In the genomic region with DNA sequence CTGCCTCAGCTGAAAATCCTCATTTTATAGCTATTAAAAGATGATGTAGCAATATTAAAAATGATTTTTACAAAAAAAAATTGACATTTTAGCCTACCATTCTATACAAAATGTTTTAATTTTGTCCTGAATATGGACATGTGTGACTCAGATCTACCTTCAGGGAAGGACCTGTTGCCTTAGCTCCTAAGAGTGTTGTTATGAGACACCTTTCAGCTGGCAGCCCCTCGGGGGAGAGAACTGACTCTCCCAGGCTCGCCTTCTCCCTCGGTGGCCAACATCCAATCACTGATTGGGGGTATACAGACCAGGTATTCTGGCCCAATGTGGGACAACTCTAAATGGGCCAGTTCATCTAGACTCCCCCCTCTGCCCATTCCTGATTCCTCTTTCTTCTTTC, we compare ENCODE assay signal across 29 cellular contexts. TPM values are rescaled to one million over a fixed set of nuclear protein-coding genes. Genes with fewer than 3 reads are reported as not detected.
"Had no signal": no experiment of that assay in that cellular context is flagged by ENCODE, and none has a peak within 500 bp of the region (broad histone marks: within the 10 kb centered on the region; RNA-seq: fewer than 3 reads in every experiment).

No MANE protein-coding gene starts in this region.

- H3K27me3 ChIP-seq: neural progenitor cell, ovary, right lobe of liver, sigmoid colon, suprapubic skin, testis, tibial artery, transverse colon, upper lobe of right lung, uterus had no signal

- H3K36me3 ChIP-seq: neural progenitor cell, ovary, right lobe of liver, sigmoid colon, suprapubic skin, tibial artery, transverse colon, upper lobe of right lung, uterus had no signal

- H3K27me3 Mint-ChIP-seq: progenitor cell of endocrine pancreas, type B pancreatic cell had no signal

- H3K27ac ChIP-seq: neural progenitor cell, ovary, parathyroid adenoma, psoas muscle, right lobe of liver, sigmoid colon, suprapubic skin, testis, tibial artery, transverse colon, upper lobe of right lung, uterus had no signal

- H3K27ac Mint-ChIP-seq: natural killer cell; nephron; neural progenitor cell; progenitor cell of endocrine pancreas; stimulated activated effector memory CD8-positive, alpha-beta T cell treated with anti-CD3 and anti-CD28 coated beads, Interleukin-12 subunit alpha, Interleukin-12 subunit beta, amount 100 ng/mL, for 72 hours; stimulated activated naive CD8-positive, alpha-beta T cell treated with anti-CD3 and anti-CD28 coated beads, Interleukin-15, amount 100 ng/mL, for 72 hours; type B pancreatic cell had no signal

- H3K4me3 Mint-ChIP-seq: natural killer cell; nephron; neural progenitor cell; stimulated activated effector memory CD8-positive, alpha-beta T cell treated with anti-CD3 and anti-CD28 coated beads, Interleukin-12 subunit alpha, Interleukin-12 subunit beta, amount 100 ng/mL, for 72 hours; stimulated activated naive CD8-positive, alpha-beta T cell treated with anti-CD3 and anti-CD28 coated beads, Interleukin-15, amount 100 ng/mL, for 72 hours; type B pancreatic cell had no signal

- H3K9me3 ChIP-seq: ovary, psoas muscle, right lobe of liver, sigmoid colon, suprapubic skin, testis, tibial artery, transverse colon, upper lobe of right lung, uterus had no signal

- H3K4me1 Mint-ChIP-seq: natural killer cell; nephron; stimulated activated effector memory CD8-positive, alpha-beta T cell treated with anti-CD3 and anti-CD28 coated beads, Interleukin-12 subunit alpha, Interleukin-12 subunit beta, amount 100 ng/mL, for 72 hours; stimulated activated naive CD8-positive, alpha-beta T cell treated with anti-CD3 and anti-CD28 coated beads, Interleukin-15, amount 100 ng/mL, for 72 hours had no signal

- H3K4me3 ChIP-seq: neural progenitor cell, ovary, psoas muscle, right lobe of liver, sigmoid colon, suprapubic skin, testis, tibial artery, transverse colon, upper lobe of right lung, uterus had no signal

- H3K4me1 ChIP-seq: neural progenitor cell, parathyroid adenoma, psoas muscle, right lobe of liver, sigmoid colon, suprapubic skin, testis, tibial artery, transverse colon, upper lobe of right lung, uterus had no signal

- H3K9me3 Mint-ChIP-seq: neural progenitor cell, type B pancreatic cell had no signal

- H3K36me3 Mint-ChIP-seq: natural killer cell; neural progenitor cell; stimulated activated effector memory CD8-positive, alpha-beta T cell treated with anti-CD3 and anti-CD28 coated beads, Interleukin-12 subunit alpha, Interleukin-12 subunit beta, amount 100 ng/mL, for 72 hours; type B pancreatic cell had no signal

- ATAC-seq: natural killer cell; psoas muscle; right cardiac atrium; right lobe of liver; stimulated activated effector memory CD8-positive, alpha-beta T cell treated with anti-CD3 and anti-CD28 coated beads, Interleukin-12 subunit alpha, Interleukin-12 subunit beta, amount 100 ng/mL, for 72 hours; stimulated activated naive CD8-positive, alpha-beta T cell treated with anti-CD3 and anti-CD28 coated beads, Interleukin-15, amount 100 ng/mL, for 72 hours; stimulated activated naive CD8-positive, alpha-beta T cell treated with anti-CD3 and anti-CD28 coated beads, Interleukin-15, Interleukin-2, amounts not matched to agents 100 U/mL and 50 U/mL, for 24 hours; upper lobe of right lung had no signal

- DNase-seq: natural killer cell; occipital lobe; ovary; posterior cingulate gyrus; psoas muscle; right cardiac atrium; right lobe of liver; sigmoid colon; small intestine; stimulated activated CD4-positive, alpha-beta T cell treated with anti-CD3 and anti-CD28 coated beads, Interleukin-15, amount 100 ng/mL, for 24 hours; stimulated activated CD4-positive, alpha-beta T cell treated with anti-CD3 and anti-CD28 coated beads, Interleukin-2, amount 100 ng/mL, for 24 hours; stimulated activated CD4-positive, alpha-beta T cell treated with anti-CD3 and anti-CD28 coated beads, Interleukin-2, amount 100 ng/mL, for 48 hours; stimulated activated CD4-positive, alpha-beta T cell treated with anti-CD3 and anti-CD28 coated beads, Interleukin-4, amount 100 ng/mL, for 24 hours; stimulated activated naive CD4-positive, alpha-beta T cell; stimulated activated naive CD8-positive, alpha-beta T cell treated with anti-CD3 and anti-CD28 coated beads, Interleukin-15, amount 100 ng/mL, for 72 hours; stimulated activated naive CD8-positive, alpha-beta T cell treated with anti-CD3 and anti-CD28 coated beads, Interleukin-15, Interleukin-2, amounts not matched to agents 100 U/mL and 50 U/mL, for 24 hours; substantia nigra; testis; tibial artery; transverse colon; upper lobe of right lung; uterus had no signal

RNA-seq across cellular contexts. Expression of a gene that starts 32.5 kb away (rescaled TPM):
- total RNA-seq: natural killer cell had no signal
